ENCODE assay signal across 7 cellular contexts in the genomic region with DNA sequence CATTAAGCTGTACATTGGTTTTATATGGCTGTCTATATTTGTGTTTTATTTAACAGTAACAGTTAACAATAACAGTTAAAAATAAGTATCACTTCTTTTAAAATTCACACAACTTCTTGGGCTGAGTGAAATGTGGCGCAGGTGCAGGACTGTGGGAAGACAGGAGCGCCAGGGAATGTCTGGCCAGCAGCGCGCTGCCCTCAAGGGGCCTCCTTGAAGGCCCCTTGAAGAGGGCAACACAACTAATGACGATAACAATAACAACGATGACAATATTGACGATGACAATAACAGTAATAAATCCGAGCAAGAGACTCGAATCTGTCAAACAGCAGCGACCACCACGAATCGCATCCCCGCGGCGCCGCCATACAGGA. TPM values are rescaled to one million over a fixed set of nuclear protein-coding genes. Genes with fewer than 3 reads are reported as not detected.
DNase-seq lines count a peak whose midpoint lies in the region; ATAC-seq, FAIRE-seq and TF ChIP-seq lines count a peak whose summit lies in the region.

No MANE protein-coding gene starts in this region.

- H3K9ac ChIP-seq in HUES6 (ENCODE audit: low read length) (peak overlapping the region; percentile 55), keratinocyte (ENCODE audit: control insufficient read depth, extremely low read depth, insufficient read depth, low read length) (peak overlapping the region; percentile 48)

- H3K4me3 Mint-ChIP-seq in stimulated activated naive CD8-positive, alpha-beta T cell treated with anti-CD3 and anti-CD28 coated beads, Interleukin-15, amount 100 ng/mL, for 72 hours, result peak overlapping the region; percentile 74 to 85

- DNase-seq in ascending aorta (ENCODE audit: low spot score in 2 of 2) (no peak), keratinocyte (ENCODE audit: low read depth, low spot score) (no peak), GF-D8 (lab: John Stamatoyannopoulos, UW) (no peak)
- DNase-seq in stimulated activated naive CD8-positive, alpha-beta T cell treated with anti-CD3 and anti-CD28 coated beads, Interleukin-15, amount 100 ng/mL, for 72 hours, result no peak
- DNase-seq in activated CD4-positive, CD25-positive, alpha-beta regulatory T cell treated with anti-CD3 and anti-CD28 coated beads, Interleukin-2, amount 50 U/mL, for 72 hours, result no peak

- H3K4me3 ChIP-seq in HUES6 (ENCODE audit: low read depth, low read length) (peak overlapping the region; percentile 74), ascending aorta (peak overlapping the region; percentile 76 to 92), keratinocyte (ENCODE audit: control insufficient read depth in 2 of 3, extremely low read depth in 1 of 3, insufficient read depth in 2 of 3, low read depth in 1 of 3, low read length in 3 of 3) (peak overlapping the region; percentile 48 to 72 (median 63))

- H3K4me1 ChIP-seq in HUES6 (ENCODE audit: control insufficient read depth, insufficient read depth, low read length), result peaks cover 31% of the 10 kb centered on the region
- H3K4me1 ChIP-seq in ascending aorta, result peaks cover 0 to 16% of the 10 kb centered on the region in 2 donors
- H3K4me1 ChIP-seq in keratinocyte (ENCODE audit: control insufficient read depth, extremely low read depth, insufficient read depth, low read length), result peaks cover 30% of the 10 kb centered on the region

- no peak for FAIRE-seq in keratinocyte (lab: Jason Lieb, UNC)

- no peaks in the 10 kb centered on the region for H3K27me3 ChIP-seq in HUES6 (ENCODE audit: control insufficient read depth, insufficient read depth, low read length)
- no peaks in the 10 kb centered on the region for H3K27me3 ChIP-seq in ascending aorta
- H3K27me3 ChIP-seq in keratinocyte (ENCODE audit: control insufficient read depth, extremely low read depth, insufficient read depth, low read length), result no peaks in the 10 kb centered on the region

- dilution Hi-C loops in keratinocyte (cut with MboI; ENCODE audit: extremely low pct_ligation_motif_present, low sequenced_read_pairs), result no loop called here

- peak overlapping the region; percentile 92 for H2AFZ ChIP-seq in keratinocyte (ENCODE audit: control insufficient read depth, low read length)

- ATAC-seq in stimulated activated naive CD8-positive, alpha-beta T cell treated with anti-CD3 and anti-CD28 coated beads, Interleukin-15, amount 100 ng/mL, for 72 hours, result no peak
- ATAC-seq in GM18502 (IDR thresholded peaks at IDR 0.05; ENCODE audit: poor library complexity, unreplicated experiment), result no peak

- peaks cover 21 to 24% of the 10 kb centered on the region in 2 donors for H3K9me3 Mint-ChIP-seq in stimulated activated naive CD8-positive, alpha-beta T cell treated with anti-CD3 and anti-CD28 coated beads, Interleukin-15, amount 100 ng/mL, for 72 hours

- H3K27ac ChIP-seq in HUES6 (ENCODE audit: low read depth, low read length) (no peak overlapping the region), ascending aorta (peak overlapping the region; percentile 94 to 95), keratinocyte (ENCODE audit: control insufficient read depth, insufficient read depth, low read length) (no peak overlapping the region)

- TF ChIP-seq CTCF in ascending aorta (IDR thresholded peaks at IDR 0.05), result no peak
- no peak for TF ChIP-seq CTCF in keratinocyte (optimal IDR thresholded peaks at IDR 0.05 in 1 of 3, IDR thresholded peaks at IDR 0.05 in 1 of 3, conservative IDR thresholded peaks at IDR 0.05 in 1 of 3; ENCODE audit: extremely low read depth in 1 of 3, insufficient read depth in 2 of 3, low read length in 3 of 3)

- intact Hi-C loops in ascending aorta (cut with DNase I), result loop anchor here (1.0 to 10.0 kb wide), 8 partner anchors 25 to 1480 kb away; a partner anchor contains a TSS

- peak overlapping the region; percentile 76 for H3K4me2 ChIP-seq in keratinocyte (ENCODE audit: control insufficient read depth, extremely low read depth, insufficient read depth, low read depth, low read length)

- H3K36me3 ChIP-seq in HUES6 (ENCODE audit: control insufficient read depth, insufficient read depth, low read length), result no peaks in the 10 kb centered on the region
- H3K36me3 ChIP-seq in ascending aorta, result no peaks in the 10 kb centered on the region
- no peaks in the 10 kb centered on the region for H3K36me3 ChIP-seq in keratinocyte (ENCODE audit: control insufficient read depth in 2 of 2, extremely low read depth in 1 of 2, insufficient read depth in 2 of 2, low read length in 2 of 2)

- peaks cover 23% of the 10 kb centered on the region for H3K27me3 Mint-ChIP-seq in stimulated activated naive CD8-positive, alpha-beta T cell treated with anti-CD3 and anti-CD28 coated beads, Interleukin-15, amount 100 ng/mL, for 72 hours

- no peaks in the 10 kb centered on the region for H4K20me1 ChIP-seq in keratinocyte (ENCODE audit: control insufficient read depth, extremely low read depth, insufficient read depth, low read length)

- H3K79me2 ChIP-seq in keratinocyte (ENCODE audit: control insufficient read depth, insufficient read depth, low read length), result peaks cover 31% of the 10 kb centered on the region

- no peaks in the 10 kb centered on the region for H3K9me1 ChIP-seq in keratinocyte (ENCODE audit: control insufficient read depth, extremely low read depth, insufficient read depth, low read length)

- H3K9me3 ChIP-seq in HUES6 (ENCODE audit: control insufficient read depth, insufficient read depth, low read depth, low read length) (peaks cover 8% of the 10 kb centered on the region), ascending aorta (peaks cover 6% of the 10 kb centered on the region in 2 donors), keratinocyte (ENCODE audit: control insufficient read depth, low read depth, low read length) (no peaks in the 10 kb centered on the region)

- peaks cover 14% of the 10 kb centered on the region for H3K4me1 Mint-ChIP-seq in stimulated activated naive CD8-positive, alpha-beta T cell treated with anti-CD3 and anti-CD28 coated beads, Interleukin-15, amount 100 ng/mL, for 72 hours

- no peak overlapping the region for H3K27ac Mint-ChIP-seq in stimulated activated naive CD8-positive, alpha-beta T cell treated with anti-CD3 and anti-CD28 coated beads, Interleukin-15, amount 100 ng/mL, for 72 hours

RNA-seq across cellular contexts. Expression of a gene that starts 0.4 kb away (rescaled TPM):
- total RNA-seq in ascending aorta, result 10.5 TPM
- 10.3 to 11.8 TPM (median 11.1 TPM) in 3 replicates for polyA plus RNA-seq in keratinocyte
- 8.8 TPM for polyA plus RNA-seq in keratinocyte (2011; ENCODE audit: low read depth)
- 5.2 and 9.6 TPM in 2 replicates for polyA plus RNA-seq in keratinocyte (2011; cell fraction: cytosol; rRNA removed)
- 10.3 and 10.9 TPM in 2 replicates for polyA plus RNA-seq in keratinocyte (2011; cell fraction: nucleus; rRNA removed)
- polyA plus RNA-seq in keratinocyte (2012; ENCODE audit: low replicate concordance), result 6.7 and 10.7 TPM in 2 replicates
- 17.9 to 30.8 TPM (median 22.1 TPM) in 3 replicates for polyA minus RNA-seq in keratinocyte
- 9.0 TPM for polyA minus RNA-seq in keratinocyte (2011; cell fraction: cytosol; rRNA and poly(A)+ RNA removed)
- 14.4 and 29.9 TPM in 2 replicates for polyA minus RNA-seq in keratinocyte (2011; cell fraction: nucleus; rRNA and poly(A)+ RNA removed)

Comparison
In these comparisons a context has a peak if more than half of its experiments do, and no peak if none do; other contexts are left out.
1. H3K27ac ChIP-seq: peak in ascending aorta (2 of 2); none in HUES6 (single experiment) and keratinocyte (single experiment).
2. Peak in every context shown above with its lines, with median percentiles within 50 percentile points of each other: H3K4me3 ChIP-seq.